ENCODE assay signal across 12 cellular contexts in genomic region chr19:29259153-29259552, GRCh38. TPM values are rescaled to one million over a fixed set of nuclear protein-coding genes. Genes with fewer than 3 reads are reported as not detected.
DNase-seq lines count a peak whose midpoint lies in the region; ATAC-seq and TF ChIP-seq lines count a peak whose summit lies in the region.
"Had no signal": no experiment of that assay in that cellular context is flagged by ENCODE, and none has a peak within 500 bp of the region (broad histone marks: within the 10 kb centered on the region; RNA-seq: fewer than 3 reads in every experiment).

No MANE protein-coding gene starts in this region.

- ATAC-seq in foreskin keratinocyte (no peak), GM18861 (IDR thresholded peaks at IDR 0.05; ENCODE audit: unreplicated experiment) (no peak)
- ATAC-seq: activated T-cell treated with anti-CD3 and anti-CD28 coated beads, Interleukin-2, amount 50 U/mL, for 72 hours had no signal

- H3K4me1 ChIP-seq in foreskin keratinocyte = no peaks in the 10 kb centered on the region
- H3K4me1 ChIP-seq: colonic mucosa had no signal

- H3K27me3 ChIP-seq in H7 (ENCODE audit: control insufficient read depth, insufficient read depth, low read length) (no peaks in the 10 kb centered on the region), foreskin keratinocyte (no peaks in the 10 kb centered on the region)
- H3K27me3 ChIP-seq: colonic mucosa had no signal

- no peak overlapping the region for H3K4me3 ChIP-seq in H7 (ENCODE audit: insufficient read depth, low read depth, low read length)
- H3K4me3 ChIP-seq: colonic mucosa had no signal

- no peaks in the 10 kb centered on the region for H3K36me3 ChIP-seq in H7 (replicated peaks; ENCODE audit: control insufficient read depth, insufficient read depth, low read length)
- H3K36me3 ChIP-seq: colonic mucosa had no signal

- peak; percentile 7 for DNase-seq in COLO668 (lab: John Stamatoyannopoulos, UW; ENCODE audit: unreplicated experiment)
- peak; percentile 67 for DNase-seq in H7
- DNase-seq in RKO (ENCODE audit: low spot score) = peak; percentile 5
- no peak for DNase-seq in foreskin keratinocyte
- DNase-seq in activated naive CD4-positive, alpha-beta T cell treated with anti-CD3 and anti-CD28 coated beads, Interleukin-2, amount 50 U/mL, for 16 hours = no peak
- no peak for DNase-seq in SHP77 treated with DMSO at 0.1 percent for 48 hours (lab: John Stamatoyannopoulos, UW)
- DNase-seq in NCI-H524 treated with DMSO at 0.1 percent for 48 hours (lab: John Stamatoyannopoulos, UW) = no peak
- DNase-seq: activated T-cell treated with anti-CD3 and anti-CD28 coated beads, Interleukin-2, amount 50 U/mL, for 72 hours; colonic mucosa; EL; NCI-H774 had no signal

- no peak overlapping the region for H3K27ac ChIP-seq in foreskin keratinocyte
- H3K27ac ChIP-seq: colonic mucosa had no signal

- TF ChIP-seq CTCF in foreskin keratinocyte (conservative IDR thresholded peaks at IDR 0.05) = peak; percentile 13

RNA-seq across cellular contexts. Expression of gene UQCRFS1, which starts 46.2 kb away (rescaled TPM):
- total RNA-seq in H7 (2014; rRNA removed; shearing (Covaris generic)) = 68.2 and 73.2 TPM in 2 replicates
- 42.2 and 43.4 TPM in 2 replicates for total RNA-seq in foreskin keratinocyte
- polyA plus RNA-seq in foreskin keratinocyte = 48.4 and 52.8 TPM in 2 replicates

Comparison
In these comparisons a context has a peak if more than half of its experiments do, and no peak if none do; other contexts are left out.
1. DNase-seq: peak in COLO668 (single experiment), H7 (single experiment) and RKO (single experiment); none in foreskin keratinocyte (0 of 2), activated naive CD4-positive, alpha-beta T cell treated with anti-CD3 and anti-CD28 coated beads, Interleukin-2, amount 50 U/mL, for 16 hours (single experiment), SHP77 treated with DMSO at 0.1 percent for 48 hours (single experiment) and NCI-H524 treated with DMSO at 0.1 percent for 48 hours (single experiment).